In genomic region chr12:47874316-47874715, GRCh38 we compare ENCODE assay signal across 18 cellular contexts. TPM values are rescaled to one million over a fixed set of nuclear protein-coding genes. Genes with fewer than 3 reads are reported as not detected.
"Had no signal": no experiment of that assay in that cellular context is flagged by ENCODE, and none has a peak within 500 bp of the region (broad histone marks: within the 10 kb centered on the region; RNA-seq: fewer than 3 reads in every experiment).

No MANE protein-coding gene starts in this region.

- ATAC-seq: esophagus mucosa; heart left ventricle; left colon; left ventricle myocardium superior; naive thymus-derived CD4-positive, alpha-beta T cell; sciatic nerve had no signal

- H3K27me3 ChIP-seq: heart left ventricle, neutrophil had no signal

- H3K27me3 Mint-ChIP-seq: naive thymus-derived CD4-positive, alpha-beta T cell had no signal

- H3K9me3 ChIP-seq: heart left ventricle, neutrophil had no signal

- DNase-seq: cortex of kidney; effector memory CD4-positive, alpha-beta T cell; heart left ventricle; hippocampal formation; left colon; left ventricle myocardium superior; naive thymus-derived CD4-positive, alpha-beta T cell; nephron progenitor cell; posterior cingulate gyrus; stimulated activated CD4-positive, alpha-beta T cell treated with anti-CD3 and anti-CD28 coated beads, Interleukin-2, amount 100 ng/mL, for 24 hours; stimulated activated CD4-positive, alpha-beta T cell treated with anti-CD3 and anti-CD28 coated beads, Interleukin-4, amount 100 ng/mL, for 4 hours; stimulated activated naive CD4-positive, alpha-beta T cell treated with Interleukin-2 at 50 U/mL for 16 hours; trophoblast cell had no signal

- H3K9me3 Mint-ChIP-seq: nephron progenitor cell had no signal

- H3K4me3 ChIP-seq: heart left ventricle had no signal

- H3K27ac ChIP-seq: heart left ventricle, neutrophil had no signal

- H3K27ac Mint-ChIP-seq: nephron progenitor cell had no signal

- H3K4me3 Mint-ChIP-seq: naive thymus-derived CD4-positive, alpha-beta T cell; nephron progenitor cell had no signal

RNA-seq across cellular contexts. Expression of gene VDR, which starts 30.5 kb away (rescaled TPM):
- total RNA-seq: frontal cortex, lung microvascular endothelial cell had no signal
